In the genomic region with DNA sequence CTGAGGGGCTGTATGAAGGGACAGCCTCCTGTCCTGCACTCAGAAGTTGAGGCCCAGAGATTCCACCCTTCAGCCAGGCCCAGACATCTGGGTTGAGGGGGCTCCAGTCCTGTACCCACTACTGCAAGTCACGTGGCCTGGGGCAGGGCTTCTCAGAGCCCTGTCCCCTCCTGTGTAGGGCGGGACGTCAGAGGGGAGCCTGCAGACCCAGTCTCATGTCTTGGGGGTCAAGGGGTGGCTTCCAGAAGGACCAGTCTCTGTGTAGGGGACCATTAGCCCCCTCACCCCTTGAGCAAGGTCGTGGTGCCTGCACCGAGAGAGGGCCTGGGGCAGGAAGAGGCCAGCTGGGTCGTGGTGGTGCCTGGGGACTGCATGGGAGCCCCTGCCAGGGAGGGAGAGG, we compare ENCODE assay signal across 14 cellular contexts. TPM values are rescaled to one million over a fixed set of nuclear protein-coding genes. Genes with fewer than 3 reads are reported as not detected.
DNase-seq lines count a peak whose midpoint lies in the region; ATAC-seq and TF ChIP-seq lines count a peak whose summit lies in the region.
"Had no signal": no experiment of that assay in that cellular context is flagged by ENCODE, and none has a peak within 500 bp of the region (broad histone marks: within the 10 kb centered on the region; RNA-seq: fewer than 3 reads in every experiment).

No MANE protein-coding gene starts in this region.

- DNase-seq in RWPE1 (ENCODE audit: low spot score): no peak
- DNase-seq in right cardiac atrium: peak in 1 of 3 donors; percentile 43
- DNase-seq in cortex of kidney (lab: John Stamatoyannopoulos, UW): no peak
- DNase-seq in posterior cingulate gyrus: no peak
- DNase-seq: activated gamma-delta T cell; effector CD4-positive, alpha-beta T cell; MM.1S; SJCRH30 had no signal

- TF ChIP-seq CTCF in HEK293 (tag by site-specific recombination; IDR thresholded peaks at IDR 0.05): no peak
- no peak for TF ChIP-seq CTCF in RWPE1 (conservative IDR thresholded peaks at IDR 0.05; ENCODE audit: low read depth)

- POLR2A ChIA-PET in HEK293 (lab: Yijun Ruan, JAX): no interaction called here
- POLR2A ChIA-PET in RWPE1 (lab: Yijun Ruan, JAX; ENCODE audit: low non-redundant PET): no interaction called here

- CTCF ChIA-PET in HEK293 (lab: Yijun Ruan, JAX) (interaction anchor here (1.1 kb wide), 1 partner anchor 35 kb away, joined by 4 read pairs; no protein-coding TSS in a partner anchor), RWPE1 (lab: Yijun Ruan, JAX) (no interaction called here)

- H3K4me1 ChIP-seq in HEK293 (ENCODE audit: control insufficient read depth, insufficient read depth, low read length) (no peaks in the 10 kb centered on the region), right cardiac atrium (ENCODE audit: control insufficient read depth, insufficient read depth, low read length) (no peaks in the 10 kb centered on the region)
- H3K4me1 ChIP-seq: SJCRH30 had no signal

- H3K27me3 ChIP-seq in right cardiac atrium (ENCODE audit: control insufficient read depth, insufficient read depth): no peaks in the 10 kb centered on the region
- H3K27me3 ChIP-seq: heart left ventricle, SJCRH30 had no signal

- intact Hi-C loops in right cardiac atrium (cut with DNase I): no loop called here
- intact Hi-C loops in posterior cingulate gyrus (cut with DNase I): no loop called here

- peak; percentile 2 to 4 for ATAC-seq in right cardiac atrium
- no peak for ATAC-seq in HG02763 (IDR thresholded peaks at IDR 0.05; ENCODE audit: unreplicated experiment)
- ATAC-seq: HCT116, WTC11 had no signal

- 57% methylated on average over 6 of the region's 6 CpGs for WGBS in right cardiac atrium

- H3K4me3 ChIP-seq in HEK293 (ENCODE audit: low read depth, low read length): no peak overlapping the region
- H3K4me3 ChIP-seq in right cardiac atrium (ENCODE audit: low read length): no peak overlapping the region
- no peak overlapping the region for H3K4me3 ChIP-seq in skin epidermis
- H3K4me3 ChIP-seq: SJCRH30 had no signal

- no peaks in the 10 kb centered on the region for H3K9me3 ChIP-seq in HEK293 (ENCODE audit: control insufficient read depth, insufficient read depth, low read depth, low read length)
- H3K9me3 ChIP-seq in right cardiac atrium (ENCODE audit: control insufficient read depth, low read length): no peaks in the 10 kb centered on the region
- H3K9me3 ChIP-seq: heart left ventricle, SJCRH30 had no signal

- peaks cover 0 to 3% of the 10 kb centered on the region in 2 experiments; a peak in 2 of 3 replicates for H3K36me3 ChIP-seq in HEK293 (ENCODE audit: control insufficient read depth in 2 of 2, insufficient read depth in 1 of 2, low read length in 2 of 2)
- H3K36me3 ChIP-seq: SJCRH30 had no signal

- H3K27ac ChIP-seq in HEK293 (ENCODE audit: extremely low read depth, low read depth, low read length): 0 out of 2 replicates have a peak overlapping the region, but pooled peaks have one; percentile 22
- peak overlapping the region; percentile 33 for H3K27ac ChIP-seq in RWPE1
- H3K27ac ChIP-seq in right cardiac atrium (ENCODE audit: low read length): peak overlapping the region; percentile 3
- peak overlapping the region in 20 of 21 experiments; percentile 9 to 85 (median 70) for H3K27ac ChIP-seq in skin epidermis
- H3K27ac ChIP-seq: SJCRH30 had no signal

TF ChIP-seq in HEK293, 187 proteins besides CTCF, POLR2A, EP300 and RAD21:
- TF ChIP-seq, protein P1, sequence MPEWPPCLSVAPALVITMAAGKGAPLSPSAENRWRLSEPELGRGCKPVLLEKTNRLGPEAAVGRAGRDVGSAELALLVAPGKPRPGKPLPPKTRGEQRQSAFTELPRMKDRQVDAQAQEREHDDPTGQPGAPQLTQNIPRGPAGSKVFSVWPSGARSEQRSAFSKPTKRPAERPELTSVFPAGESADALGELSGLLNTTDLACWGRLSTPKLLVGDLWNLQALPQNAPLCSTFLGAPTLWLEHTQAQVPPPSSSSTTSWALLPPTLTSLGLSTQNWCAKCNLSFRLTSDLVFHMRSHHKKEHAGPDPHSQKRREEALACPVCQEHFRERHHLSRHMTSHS (tag by site-specific recombination; IDR thresholded peaks at IDR 0.05): no peak
- TF ChIP-seq ZFHX2 (tag by site-specific recombination; conservative IDR thresholded peaks at IDR 0.05): 0 out of 2 replicates have a peak, but pooled peaks have one; percentile 4
- no peak for TF ChIP-seq ZIC2 (tag by site-specific recombination; IDR thresholded peaks at IDR 0.05)
- no peak for TF ChIP-seq ZNF140 (tag by site-specific recombination; IDR thresholded peaks at IDR 0.05)
- no peak for TF ChIP-seq ZNF548 (tag by site-specific recombination; IDR thresholded peaks at IDR 0.05)

RNA-seq across cellular contexts. Expression of a gene that starts 0.6 kb away (rescaled TPM):
- total RNA-seq in right cardiac atrium: 1 to 10 TPM; 3.9 to 5.3 (median 4.9) TPM
- polyA plus RNA-seq in right cardiac atrium: 2.3 TPM

RNA-seq across cellular contexts. Expression of a gene that starts 14.8 kb away (rescaled TPM):
- 10 to 100 TPM; 13.2 to 15.6 (median 13.7) TPM for total RNA-seq in right cardiac atrium
- 18.1 TPM for polyA plus RNA-seq in right cardiac atrium

RNA-seq across cellular contexts. Expression of a gene that starts 55.8 kb away (rescaled TPM):
- 1 to 10 TPM; 3.5 to 5.3 (median 4.4) TPM for total RNA-seq in right cardiac atrium
- polyA plus RNA-seq in right cardiac atrium: 4.9 TPM

RNA-seq across cellular contexts. Expression of a gene that starts 56.9 kb away (rescaled TPM):
- total RNA-seq in right cardiac atrium: 10 to 100 TPM; 18.7 to 24.6 (median 23.2) TPM
- 20.4 TPM for polyA plus RNA-seq in right cardiac atrium

Comparison
In these comparisons a context has a peak if more than half of its experiments do, and no peak if none do; other contexts are left out.
1. H3K27ac ChIP-seq: peak in every context shown above with its lines; median percentile 70 in skin epidermis; 33 in RWPE1; 22 in HEK293; 3 in right cardiac atrium.